In genomic region chr6:157763129-157763893, GRCh38 we compare ENCODE assay signal across 8 cellular contexts. TPM values are rescaled to one million over a fixed set of nuclear protein-coding genes. Genes with fewer than 3 reads are reported as not detected.
DNase-seq lines count a peak whose midpoint lies in the region; ATAC-seq lines count a peak whose summit lies in the region.

No MANE protein-coding gene starts in this region.

- no peaks in the 10 kb centered on the region for H3K9me3 Mint-ChIP-seq in activated CD4-positive, alpha-beta T cell treated with anti-CD3 and anti-CD28 coated beads, Interleukin-2, amount 10 ng/mL, durations not matched to agents 24 days and 14 days
- no peaks in the 10 kb centered on the region for H3K9me3 Mint-ChIP-seq in stimulated activated naive CD8-positive, alpha-beta T cell treated with anti-CD3 and anti-CD28 coated beads, Interleukin-15, amount 100 ng/mL, for 72 hours

- peak overlapping the region; percentile 96 for H3K27ac Mint-ChIP-seq in activated CD4-positive, alpha-beta T cell treated with anti-CD3 and anti-CD28 coated beads, Interleukin-2, amount 10 ng/mL, durations not matched to agents 24 days and 14 days
- H3K27ac Mint-ChIP-seq in stimulated activated naive CD8-positive, alpha-beta T cell treated with anti-CD3 and anti-CD28 coated beads, Interleukin-15, amount 100 ng/mL, for 72 hours = peak overlapping the region; percentile 93 to 98

- H3K27ac ChIP-seq in iPS DF 6.9 (ENCODE audit: low read length) = no peak overlapping the region

- no peaks in the 10 kb centered on the region for H3K36me3 ChIP-seq in iPS DF 6.9 (ENCODE audit: control insufficient read depth, insufficient read depth, low read length)

- H3K9me3 ChIP-seq in iPS DF 6.9 (ENCODE audit: control insufficient read depth, insufficient read depth, low read length) = no peaks in the 10 kb centered on the region

- ATAC-seq in stimulated activated naive CD8-positive, alpha-beta T cell treated with anti-CD3 and anti-CD28 coated beads, Interleukin-15, amount 100 ng/mL, for 72 hours = no peak
- ATAC-seq in HG03097 (IDR thresholded peaks at IDR 0.05; ENCODE audit: low FRiP score, unreplicated experiment) = no peak

- peaks cover 2% of the 10 kb centered on the region for H3K36me3 Mint-ChIP-seq in activated CD4-positive, alpha-beta T cell treated with anti-CD3 and anti-CD28 coated beads, Interleukin-2, amount 10 ng/mL, durations not matched to agents 24 days and 14 days (ENCODE audit: low read depth)

- H3K4me1 Mint-ChIP-seq in activated CD4-positive, alpha-beta T cell treated with anti-CD3 and anti-CD28 coated beads, Interleukin-2, amount 10 ng/mL, durations not matched to agents 24 days and 14 days = peaks cover 72% of the 10 kb centered on the region
- H3K4me1 Mint-ChIP-seq in stimulated activated naive CD8-positive, alpha-beta T cell treated with anti-CD3 and anti-CD28 coated beads, Interleukin-15, amount 100 ng/mL, for 72 hours = peaks cover 95% of the 10 kb centered on the region

- no peak overlapping the region for H3K4me3 ChIP-seq in iPS DF 6.9 (ENCODE audit: low read length)

- DNase-seq in activated CD4-positive, alpha-beta T cell treated with anti-CD3 and anti-CD28 coated beads, Interleukin-2, amount 10 ng/mL, durations not matched to agents 24 days and 14 days = peak; percentile 72
- no peak for DNase-seq in activated CD4-positive, alpha-beta T cell treated with anti-CD3 and anti-CD28 coated beads for 48 hours
- peak; percentile 71 for DNase-seq in NCI-H2171 (lab: John Stamatoyannopoulos, UW)
- peak; percentile 86 for DNase-seq in amniotic epithelial cell (ENCODE audit: low read depth)
- peak; percentile 79 for DNase-seq in iPS DF 6.9 (ENCODE audit: low read depth, low spot score)
- peak in 1 of 2 donors; percentile 39 for DNase-seq in stimulated activated naive CD8-positive, alpha-beta T cell treated with anti-CD3 and anti-CD28 coated beads, Interleukin-15, amount 100 ng/mL, for 72 hours
- no peak for DNase-seq in effector CD4-positive, alpha-beta T cell

- peaks cover 12% of the 10 kb centered on the region for H3K4me1 ChIP-seq in iPS DF 6.9 (ENCODE audit: control insufficient read depth, insufficient read depth, low read length)

- peaks cover 4% of the 10 kb centered on the region for H3K27me3 Mint-ChIP-seq in activated CD4-positive, alpha-beta T cell treated with anti-CD3 and anti-CD28 coated beads, Interleukin-2, amount 10 ng/mL, durations not matched to agents 24 days and 14 days
- H3K27me3 Mint-ChIP-seq in stimulated activated naive CD8-positive, alpha-beta T cell treated with anti-CD3 and anti-CD28 coated beads, Interleukin-15, amount 100 ng/mL, for 72 hours = no peaks in the 10 kb centered on the region

- peak overlapping the region; percentile 57 for H3K4me3 Mint-ChIP-seq in activated CD4-positive, alpha-beta T cell treated with anti-CD3 and anti-CD28 coated beads, Interleukin-2, amount 10 ng/mL, durations not matched to agents 24 days and 14 days
- peak overlapping the region; percentile 71 to 83 for H3K4me3 Mint-ChIP-seq in stimulated activated naive CD8-positive, alpha-beta T cell treated with anti-CD3 and anti-CD28 coated beads, Interleukin-15, amount 100 ng/mL, for 72 hours

- no peaks in the 10 kb centered on the region for H3K27me3 ChIP-seq in iPS DF 6.9 (ENCODE audit: control insufficient read depth, insufficient read depth, low read length)

- WGBS in iPS DF 6.9 (ENCODE audit: insufficient coverage, insufficient read length) = no CpG with 5 or more reads among the region's 13 CpGs

- intact Hi-C loops in activated CD4-positive, alpha-beta T cell treated with anti-CD3 and anti-CD28 coated beads, Interleukin-2, amount 10 ng/mL, durations not matched to agents 24 days and 14 days (cut with micrococcal nuclease) = loop anchor here (5.0 kb wide), 6 partner anchors 199 to 884 kb away; partner anchors contain the start of gene SYNJ2

RNA-seq across cellular contexts. Expression of gene SNX9, which starts 59.7 kb away (rescaled TPM):
- 33.7 and 34.0 TPM in 2 replicates for total RNA-seq in activated CD4-positive, alpha-beta T cell treated with anti-CD3 and anti-CD28 coated beads, Interleukin-2, amount 10 ng/mL, durations not matched to agents 24 days and 14 days

Comparison
In these comparisons a context has a peak if more than half of its experiments do, and no peak if none do; other contexts are left out.
1. DNase-seq: peak in activated CD4-positive, alpha-beta T cell treated with anti-CD3 and anti-CD28 coated beads, Interleukin-2, amount 10 ng/mL, durations not matched to agents 24 days and 14 days (single experiment), NCI-H2171 (single experiment), amniotic epithelial cell (single experiment) and iPS DF 6.9 (single experiment); none in activated CD4-positive, alpha-beta T cell treated with anti-CD3 and anti-CD28 coated beads for 48 hours (single experiment) and effector CD4-positive, alpha-beta T cell (single experiment).